13 cellular contexts compared by ENCODE assay signal in the genomic region with DNA sequence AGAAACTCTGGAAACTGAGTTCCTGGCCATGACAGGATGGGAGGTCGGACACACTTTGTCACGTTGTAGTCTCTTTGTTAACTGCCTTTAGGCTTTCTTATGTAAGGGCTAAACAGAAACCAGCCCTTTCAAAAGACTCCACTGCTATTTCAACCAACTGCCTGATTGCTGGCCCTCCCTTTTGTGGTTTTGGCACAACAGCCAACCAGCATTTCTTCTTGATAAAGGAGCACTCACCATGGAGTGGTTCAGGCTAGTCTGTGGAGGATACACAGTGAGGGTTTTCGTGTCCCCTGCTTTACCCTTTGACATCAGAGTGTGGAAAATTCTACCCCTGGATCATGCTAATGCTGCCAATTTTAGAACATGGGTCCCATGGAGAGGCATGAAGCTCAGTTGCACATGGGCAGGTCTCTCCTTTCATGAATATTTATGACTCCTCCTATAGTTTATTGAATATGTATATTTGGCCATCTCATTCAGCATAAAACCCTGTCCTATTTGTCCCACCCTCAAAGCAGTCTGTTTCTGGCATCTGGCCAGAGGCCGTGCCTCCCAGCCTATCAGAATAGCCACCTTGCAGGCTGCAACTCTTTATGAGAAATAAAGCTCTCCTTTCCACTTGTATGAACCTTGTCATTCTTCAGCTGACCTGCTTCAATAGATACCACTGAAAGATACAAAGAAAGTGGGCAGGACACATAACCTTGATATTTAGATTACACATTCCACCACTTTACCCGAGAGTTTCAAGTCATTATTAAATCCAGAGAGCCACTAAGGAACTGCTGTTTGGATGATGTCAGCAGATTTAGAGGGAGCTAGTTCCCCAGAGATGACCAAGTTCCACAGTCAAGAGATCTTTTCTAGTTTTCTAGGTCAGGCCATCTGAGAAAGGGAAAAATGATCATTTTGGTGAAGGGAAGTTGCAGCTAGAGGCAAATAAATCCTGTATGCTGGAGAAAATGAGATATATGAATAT.
DNase-seq lines count a peak whose midpoint lies in the region; ATAC-seq, FAIRE-seq and TF ChIP-seq lines count a peak whose summit lies in the region.
"Had no signal": no experiment of that assay in that cellular context is flagged by ENCODE, and none has a peak within 500 bp of the region (broad histone marks: within the 10 kb centered on the region; RNA-seq: fewer than 3 reads in every experiment).

No MANE protein-coding gene starts in this region.

- H3K9me3 ChIP-seq in HepG2 (ENCODE audit: low read length), result no peaks in the 10 kb centered on the region
- no peaks in the 10 kb centered on the region for H3K9me3 ChIP-seq in right lobe of liver
- H3K9me3 ChIP-seq in heart right ventricle, result no peaks in the 10 kb centered on the region
- H3K9me3 ChIP-seq in endodermal cell (ENCODE audit: control insufficient read depth, low read length), result no peaks in the 10 kb centered on the region
- H3K9me3 ChIP-seq: BLaER1 had no signal

- no peaks in the 10 kb centered on the region for H3K9me3 Mint-ChIP-seq in activated T-cell treated with anti-CD3 and anti-CD28 coated beads, Interleukin-2, amount 50 U/mL, for 24 hours
- H3K9me3 Mint-ChIP-seq in endodermal cell, result no peaks in the 10 kb centered on the region
- H3K9me3 Mint-ChIP-seq: activated naive CD8-positive, alpha-beta T cell treated with anti-CD3 and anti-CD28 coated beads for 36 hours had no signal

- H3K27me3 ChIP-seq in HepG2 (ENCODE audit: control insufficient read depth in 1 of 2, insufficient read depth in 2 of 2, low read length in 2 of 2) (no peaks in the 10 kb centered on the region), right lobe of liver (no peaks in the 10 kb centered on the region), heart right ventricle (no peaks in the 10 kb centered on the region), endodermal cell (ENCODE audit: control insufficient read depth, insufficient read depth, low read length, poor library complexity, severe bottlenecking) (peaks cover 4% of the 10 kb centered on the region)
- H3K27me3 ChIP-seq: BLaER1 had no signal

- no peaks in the 10 kb centered on the region for H3K4me1 Mint-ChIP-seq in activated T-cell treated with anti-CD3 and anti-CD28 coated beads, Interleukin-2, amount 50 U/mL, for 24 hours (ENCODE audit: low read depth)
- H3K4me1 Mint-ChIP-seq in endodermal cell, result peaks cover 30% of the 10 kb centered on the region
- H3K4me1 Mint-ChIP-seq: activated naive CD8-positive, alpha-beta T cell treated with anti-CD3 and anti-CD28 coated beads for 36 hours had no signal

- TF ChIP-seq CTCF in HepG2 (CRISPR knock-in tag; IDR thresholded peaks at IDR 0.05) (no peak), right lobe of liver (IDR thresholded peaks at IDR 0.05) (no peak), heart right ventricle (IDR thresholded peaks at IDR 0.05) (no peak), endodermal cell (conservative IDR thresholded peaks at IDR 0.05) (no peak)

- no peaks in the 10 kb centered on the region for H3K79me2 ChIP-seq in HepG2 (ENCODE audit: insufficient read depth, low read length)

- H3K4me1 ChIP-seq in HepG2 (ENCODE audit: insufficient read depth, low read length), result peaks cover 25% of the 10 kb centered on the region
- no peaks in the 10 kb centered on the region for H3K4me1 ChIP-seq in right lobe of liver
- H3K4me1 ChIP-seq in heart right ventricle, result peaks cover 0 to 15% (median 0%) of the 10 kb centered on the region in 9 donors
- no peaks in the 10 kb centered on the region for H3K4me1 ChIP-seq in endodermal cell (ENCODE audit: control insufficient read depth, insufficient read depth, low read length)
- H3K4me1 ChIP-seq: BLaER1 had no signal

- POLR2A ChIA-PET in HepG2 (lab: Yijun Ruan, JAX), result no interaction called here

- in situ Hi-C loops in HepG2 (cut with HindIII; ENCODE audit: extremely low pct_ligation_motif_present, low pct_unique_long_range_greater_than_20kb), result no loop called here
- in situ Hi-C loops in SK-MEL-5 (cut with HindIII; ENCODE audit: low pct_unique_long_range_greater_than_20kb, low sequenced_read_pairs), result no loop called here
- in situ Hi-C loops in ACHN (cut with HindIII; ENCODE audit: low pct_ligation_motif_present, low pct_unique_long_range_greater_than_20kb, low sequenced_read_pairs), result no loop called here

- no peak for FAIRE-seq in HepG2 (lab: Jason Lieb, UNC)

- no TSS peak for BruUV-seq in HepG2 (replicated peaks; lab: Mats Ljungman, UMichigan)

- H3K27ac ChIP-seq in HepG2 (ENCODE audit: extremely low read length, insufficient read depth, low read length) (no peak overlapping the region), right lobe of liver (no peak overlapping the region), heart right ventricle (no peak overlapping the region), endodermal cell (ENCODE audit: low read depth, low read length) (no peak overlapping the region)
- H3K27ac ChIP-seq: BLaER1 had no signal

- DNase-seq in HepG2 (ENCODE audit: low spot score) (no peak), right lobe of liver (no peak), SK-MEL-5 (ENCODE audit: low read depth, low spot score) (peak; percentile 9), heart right ventricle (peak in 1 of 2 donors; percentile 22), endodermal cell (no peak), ACHN (no peak), SHP77 (lab: John Stamatoyannopoulos, UW) (no peak)
- no peak for DNase-seq in activated T-cell treated with anti-CD3 and anti-CD28 coated beads, Interleukin-2, amount 50 U/mL, for 24 hours
- DNase-seq: activated CD4-positive, alpha-beta T cell treated with anti-CD3 and anti-CD28 coated beads, Interleukin-2, amount 50 U/mL, for 48 hours; activated naive CD8-positive, alpha-beta T cell treated with anti-CD3 and anti-CD28 coated beads for 36 hours; mesendoderm; NCI-H69 had no signal

- H3K4me3 Mint-ChIP-seq in activated T-cell treated with anti-CD3 and anti-CD28 coated beads, Interleukin-2, amount 50 U/mL, for 24 hours, result no peak overlapping the region
- no peak overlapping the region for H3K4me3 Mint-ChIP-seq in endodermal cell
- H3K4me3 Mint-ChIP-seq: activated naive CD8-positive, alpha-beta T cell treated with anti-CD3 and anti-CD28 coated beads for 36 hours had no signal

- H2AFZ ChIP-seq in HepG2 (ENCODE audit: low read length), result no peak overlapping the region

- no peak for TF ChIP-seq EP300 in HepG2 (IDR thresholded peaks at IDR 0.05; ENCODE audit: low read depth in 2 of 2, low read length in 2 of 2)
- TF ChIP-seq EP300 in HepG2 (CRISPR knock-in tag; IDR thresholded peaks at IDR 0.05; ENCODE audit: borderline replicate concordance), result no peak

- H3K27me3 Mint-ChIP-seq in activated T-cell treated with anti-CD3 and anti-CD28 coated beads, Interleukin-2, amount 50 U/mL, for 24 hours, result peaks cover 5% of the 10 kb centered on the region
- H3K27me3 Mint-ChIP-seq in endodermal cell (ENCODE audit: insufficient read depth), result no peaks in the 10 kb centered on the region
- H3K27me3 Mint-ChIP-seq: activated naive CD8-positive, alpha-beta T cell treated with anti-CD3 and anti-CD28 coated beads for 36 hours had no signal

- H3K36me3 Mint-ChIP-seq in activated T-cell treated with anti-CD3 and anti-CD28 coated beads, Interleukin-2, amount 50 U/mL, for 24 hours (ENCODE audit: low read depth), result no peaks in the 10 kb centered on the region
- no peaks in the 10 kb centered on the region for H3K36me3 Mint-ChIP-seq in endodermal cell (ENCODE audit: low read depth)
- H3K36me3 Mint-ChIP-seq: activated naive CD8-positive, alpha-beta T cell treated with anti-CD3 and anti-CD28 coated beads for 36 hours had no signal

- no peak for ATAC-seq in HepG2
- ATAC-seq in right lobe of liver, result no peak
- ATAC-seq in heart right ventricle, result peak in 5 of 8 donors; percentile 41 to 83 (median 56)

- TF ChIP-seq POLR2A in HepG2 (IDR thresholded peaks at IDR 0.05; ENCODE audit: insufficient read depth in 1 of 2, low read depth in 2 of 2, low read length in 2 of 2) (no peak), right lobe of liver (IDR thresholded peaks at IDR 0.05) (no peak)

- H3K36me3 ChIP-seq in HepG2 (replicated peaks in 1 of 2; ENCODE audit: control insufficient read depth in 1 of 2, insufficient read depth in 2 of 2, low read length in 2 of 2) (no peaks in the 10 kb centered on the region), right lobe of liver (no peaks in the 10 kb centered on the region), heart right ventricle (no peaks in the 10 kb centered on the region), endodermal cell (ENCODE audit: control insufficient read depth, insufficient read depth, low read length) (no peaks in the 10 kb centered on the region)
- H3K36me3 ChIP-seq: BLaER1 had no signal

- TF ChIP-seq RAD21 in HepG2 (CRISPR knock-in tag; IDR thresholded peaks at IDR 0.05), result no peak

- H3K4me3 ChIP-seq in HepG2 (replicated peaks in 1 of 3; ENCODE audit: insufficient read depth in 1 of 3, low read depth in 2 of 3, low read length in 3 of 3) (no peak overlapping the region), right lobe of liver (no peak overlapping the region), heart right ventricle (no peak overlapping the region), endodermal cell (ENCODE audit: low read length) (no peak overlapping the region)
- H3K4me3 ChIP-seq: BLaER1 had no signal

- H4K20me1 ChIP-seq in HepG2 (ENCODE audit: insufficient read depth, low read length), result no peaks in the 10 kb centered on the region
- H4K20me1 ChIP-seq: BLaER1 had no signal

- intact Hi-C loops in HepG2 (cut with micrococcal nuclease; ENCODE audit: unreplicated experiment) (no loop called here), right lobe of liver (cut with DNase I) (no loop called here), heart right ventricle (cut with DNase I) (no loop called here)

- no peak overlapping the region for H3K27ac Mint-ChIP-seq in activated T-cell treated with anti-CD3 and anti-CD28 coated beads, Interleukin-2, amount 50 U/mL, for 24 hours
- H3K27ac Mint-ChIP-seq in endodermal cell, result no peak overlapping the region
- H3K27ac Mint-ChIP-seq: activated naive CD8-positive, alpha-beta T cell treated with anti-CD3 and anti-CD28 coated beads for 36 hours had no signal

- CTCF ChIA-PET in HepG2 (lab: Yijun Ruan, JAX; ENCODE audit: low intra/inter-chr PET ratio, low total read pairs), result no interaction called here

- no peak overlapping the region for H3K4me2 ChIP-seq in HepG2 (ENCODE audit: low read depth, low read length)
- H3K4me2 ChIP-seq: BLaER1 had no signal

- H3K9ac ChIP-seq in HepG2 (ENCODE audit: insufficient read depth, low read depth, low read length) (no peak overlapping the region), endodermal cell (ENCODE audit: extremely low read depth, low read length, poor library complexity, severe bottlenecking) (no peak overlapping the region)
- H3K9ac ChIP-seq: BLaER1 had no signal

- 90% methylated on average over 5 of the region's 5 CpGs for WGBS in HepG2 (ENCODE audit: low lambda C conversion rate)
- 57% methylated on average over 5 of the region's 5 CpGs for WGBS in right lobe of liver (ENCODE audit: insufficient coverage, low coverage, low lambda C conversion rate, missing lambda C conversion rate)
- WGBS in heart right ventricle, 2 donors, result 39 to 46% methylated on average over 5 of the region's 5 CpGs
- WGBS in endodermal cell (ENCODE audit: insufficient coverage in 1 of 2, insufficient read length in 1 of 2), 2 experiments, result 86 to 90% methylated on average over 4 to 5 of the region's 5 CpGs

TF ChIP-seq in HepG2, 621 proteins besides CTCF, POLR2A, EP300 and RAD21 (continues in another document):
- no peak for TF ChIP-seq ZNF607 (CRISPR knock-in tag; IDR thresholded peaks at IDR 0.05; ENCODE audit: borderline replicate concordance)
- TF ChIP-seq MAFF (IDR thresholded peaks at IDR 0.05; ENCODE audit: low read depth, low read length), result peak; percentile 73

Comparison
In these comparisons a context has a peak if more than half of its experiments do, and no peak if none do; other contexts are left out.
1. ATAC-seq: peak in heart right ventricle (5 of 8); none in HepG2 (single experiment) and right lobe of liver (0 of 4).